ENCODE assay signal across 19 cellular contexts in the genomic region with DNA sequence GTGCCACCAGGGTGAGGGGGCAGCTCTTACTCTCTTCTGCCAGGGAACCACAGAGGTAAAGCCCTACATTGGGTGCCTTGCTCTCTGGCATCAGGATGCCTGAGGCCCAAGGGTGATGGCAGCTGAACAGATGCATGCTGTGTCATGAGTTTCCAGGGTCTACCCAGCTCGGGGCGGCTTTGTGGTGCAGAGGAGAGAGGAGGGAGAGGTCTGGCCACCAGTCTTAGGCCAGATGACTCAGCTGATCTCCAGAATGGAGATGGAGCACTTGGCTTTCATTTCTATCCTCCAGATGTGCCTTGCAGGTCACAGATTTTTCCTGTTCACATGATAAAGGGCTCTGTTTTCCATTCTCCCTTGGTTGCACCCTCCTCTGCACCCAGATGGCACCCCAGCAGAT. TPM values are rescaled to one million over a fixed set of nuclear protein-coding genes. Genes with fewer than 3 reads are reported as not detected.
DNase-seq lines count a peak whose midpoint lies in the region; ATAC-seq, FAIRE-seq and TF ChIP-seq lines count a peak whose summit lies in the region.
"Had no signal": no experiment of that assay in that cellular context is flagged by ENCODE, and none has a peak within 500 bp of the region (broad histone marks: within the 10 kb centered on the region; RNA-seq: fewer than 3 reads in every experiment).

No MANE protein-coding gene starts in this region.

- no peak overlapping the region for H3K9ac ChIP-seq in SK-N-SH
- no peak overlapping the region for H3K9ac ChIP-seq in adipocyte (ENCODE audit: low read length)
- H3K9ac ChIP-seq in Karpas-422 (ENCODE audit: low read length) = no peak overlapping the region

- H3K4me1 ChIP-seq in SK-N-SH (ENCODE audit: control insufficient read depth in 1 of 2, insufficient read depth in 2 of 2, low read depth in 1 of 2, low read length in 1 of 2) = peaks cover 0 to 4% of the 10 kb centered on the region in 2 experiments; a peak in 1 of 4 replicates
- H3K4me1 ChIP-seq in adipocyte (ENCODE audit: control insufficient read depth, insufficient read depth, low read length) = no peaks in the 10 kb centered on the region
- no peaks in the 10 kb centered on the region for H3K4me1 ChIP-seq in stomach
- H3K4me1 ChIP-seq in Karpas-422 (ENCODE audit: low read length) = peaks cover 7% of the 10 kb centered on the region

- H4K20me1 ChIP-seq in SK-N-SH (ENCODE audit: insufficient read depth) = no peaks in the 10 kb centered on the region
- H4K20me1 ChIP-seq in Karpas-422 (ENCODE audit: insufficient read depth, low read depth, low read length) = no peaks in the 10 kb centered on the region

- H3K9me2 ChIP-seq in SK-N-SH (no peaks in the 10 kb centered on the region), Karpas-422 (replicated peaks; ENCODE audit: insufficient read depth, low read length) (no peaks in the 10 kb centered on the region)

- CTCF ChIA-PET in SK-N-SH (lab: Yijun Ruan, JAX) = interaction anchor here (0.8 to 1.1 kb wide), 3 partner anchors 9 to 33 kb away, joined by 3 to 4 read pairs (median 4); no protein-coding TSS in a partner anchor

- H3K9me3 ChIP-seq in SK-N-SH = no peaks in the 10 kb centered on the region
- H3K9me3 ChIP-seq in adipocyte (ENCODE audit: control insufficient read depth, low read length) = no peaks in the 10 kb centered on the region
- no peaks in the 10 kb centered on the region for H3K9me3 ChIP-seq in stomach
- H3K9me3 ChIP-seq in Karpas-422 (ENCODE audit: low read length) = no peaks in the 10 kb centered on the region

- TF ChIP-seq EP300 in SK-N-SH (IDR thresholded peaks at IDR 0.05; ENCODE audit: borderline replicate concordance in 1 of 2, low read depth in 1 of 2, low read length in 1 of 2) (no peak), stomach (IDR thresholded peaks at IDR 0.05) (no peak)

- H3K79me2 ChIP-seq in SK-N-SH (ENCODE audit: insufficient read depth) = no peaks in the 10 kb centered on the region
- H3K79me2 ChIP-seq in Karpas-422 (ENCODE audit: low read length) = no peaks in the 10 kb centered on the region

- H3K27ac ChIP-seq in SK-N-SH (ENCODE audit: low read depth in 2 of 2, low read length in 1 of 2) (no peak overlapping the region), stomach (no peak overlapping the region), Karpas-422 (ENCODE audit: low read length) (no peak overlapping the region)
- H3K27ac ChIP-seq: 22Rv1, PC-9 had no signal

- ATAC-seq in SK-N-SH treated with all-trans-retinoic acid at 6 μM for 48 hours = no peak

- no peak for DNase-seq in SK-N-SH
- no peak for DNase-seq in HTR-8/SVneo (ENCODE audit: insufficient read length, low spot score)
- peak; percentile 7 for DNase-seq in adipocyte (ENCODE audit: low read depth)
- DNase-seq in stomach = peak; percentile 19
- DNase-seq in stimulated activated CD4-positive, alpha-beta T cell treated with anti-CD3 and anti-CD28 coated beads, Interleukin-4, amount 100 ng/mL, for 4 hours = no peak
- no peak for DNase-seq in NCI-H1417 (lab: John Stamatoyannopoulos, UW)
- no peak for DNase-seq in Karpas-422
- DNase-seq: CD8-positive, alpha-beta memory T cell; H9; IMR-90; NCI-H1436 treated with DMSO at 0.1 percent for 48 hours; NCI-H2081 treated with DMSO at 0.1 percent for 48 hours; NCI-H2227 treated with DMSO at 0.1 percent for 48 hours; NCI-H69; PC-9; Right ventricle myocardium superior; T-helper 2 cell had no signal

- intact Hi-C loops in stomach (cut with DNase I; ENCODE audit: low total_unique reads) = no loop called here

- H2AFZ ChIP-seq in SK-N-SH (ENCODE audit: low read depth) (no peak overlapping the region), Karpas-422 (ENCODE audit: low read length) (no peak overlapping the region)
- H2AFZ ChIP-seq: PC-9 had no signal

- no peak overlapping the region for H3K4me2 ChIP-seq in SK-N-SH
- no peak overlapping the region for H3K4me2 ChIP-seq in Karpas-422 (ENCODE audit: low read depth, low read length, poor library complexity, severe bottlenecking)
- H3K4me2 ChIP-seq: PC-9 had no signal

- H3K4me3 ChIP-seq in SK-N-SH (ENCODE audit: low read depth in 2 of 2, low read length in 1 of 2) (no peak overlapping the region), adipocyte (ENCODE audit: low read length) (no peak overlapping the region), stomach (no peak overlapping the region), Karpas-422 (ENCODE audit: low read length) (no peak overlapping the region)
- H3K4me3 ChIP-seq: PC-9 had no signal

- no peaks in the 10 kb centered on the region for H3K27me3 ChIP-seq in SK-N-SH (ENCODE audit: insufficient read depth)
- H3K27me3 ChIP-seq in adipocyte (replicated peaks; ENCODE audit: control insufficient read depth, insufficient read depth, low read length) = peaks cover 5% of the 10 kb centered on the region
- H3K27me3 ChIP-seq in stomach = peaks cover 0 to 2% (median 0%) of the 10 kb centered on the region in 3 donors
- no peaks in the 10 kb centered on the region for H3K27me3 ChIP-seq in Karpas-422 (ENCODE audit: low read length)

- H3K36me3 ChIP-seq in SK-N-SH (replicated peaks in 1 of 2; ENCODE audit: control insufficient read depth in 1 of 2, insufficient read depth in 2 of 2, low read length in 1 of 2) (no peaks in the 10 kb centered on the region), adipocyte (ENCODE audit: control insufficient read depth, insufficient read depth, low read length, severe bottlenecking) (no peaks in the 10 kb centered on the region), stomach (no peaks in the 10 kb centered on the region), Karpas-422 (ENCODE audit: insufficient read depth, low read length) (no peaks in the 10 kb centered on the region)

- no peaks in the 10 kb centered on the region for H3F3A ChIP-seq in SK-N-SH (replicated peaks; ENCODE audit: insufficient read depth)

- TF ChIP-seq RAD21 in SK-N-SH (IDR thresholded peaks at IDR 0.05; ENCODE audit: low read length) = no peak

- 60% methylated on average over 2 of the region's 2 CpGs for WGBS in SK-N-SH (ENCODE audit: low lambda C conversion rate)
- WGBS in stomach, 5 donors = 38 to 82% (median 54%) methylated on average over 2 of the region's 2 CpGs; no CpG with 5 or more reads in 1 of the 5 donors

- no peak for TF ChIP-seq POLR2A in stomach (IDR thresholded peaks at IDR 0.05)

- FAIRE-seq in HTR-8/SVneo (lab: Jason Lieb, UNC) = peak; percentile 82

- no peak for TF ChIP-seq CTCF in SK-N-SH (IDR thresholded peaks at IDR 0.05)
- no peak for TF ChIP-seq CTCF in stomach (IDR thresholded peaks at IDR 0.05)

- POLR2A ChIA-PET in SK-N-SH (lab: Yijun Ruan, JAX) = interaction anchor here (2.1 kb wide), 1 partner anchor 24 kb away, joined by 8 read pairs; the partner anchor contains the start of gene USP22

TF ChIP-seq in SK-N-SH, 30 proteins besides CTCF, POLR2A, EP300 and RAD21:
- TF ChIP-seq TEAD4 (IDR thresholded peaks at IDR 0.05; ENCODE audit: borderline replicate concordance, insufficient read depth) = no peak
- TF ChIP-seq RFX5 (IDR thresholded peaks at IDR 0.05; ENCODE audit: low read length) = 0 out of 2 replicates have a peak, but pooled peaks have one; percentile 36

TF ChIP-seq in SK-N-SH treated with all-trans-retinoic acid at 6 μM for 48 hours, 23 proteins besides CTCF, POLR2A, EP300 and RAD21 (continues in another document):
- TF ChIP-seq SNAI2 (CRISPR knock-in tag; IDR thresholded peaks at IDR 0.05) = no peak
- TF ChIP-seq TOX (CRISPR knock-in tag; IDR thresholded peaks at IDR 0.05; ENCODE audit: borderline replicate concordance) = no peak
- no peak for TF ChIP-seq CSDC2 (CRISPR knock-in tag; IDR thresholded peaks at IDR 0.05)
- no peak for TF ChIP-seq CREB5 (CRISPR knock-in tag; IDR thresholded peaks at IDR 0.05; ENCODE audit: low read depth)
- no peak for TF ChIP-seq TCF4 (CRISPR knock-in tag; IDR thresholded peaks at IDR 0.05; ENCODE audit: borderline replicate concordance)
- no peak for TF ChIP-seq ZNF8 (CRISPR knock-in tag; IDR thresholded peaks at IDR 0.05)
- TF ChIP-seq, protein P1, sequence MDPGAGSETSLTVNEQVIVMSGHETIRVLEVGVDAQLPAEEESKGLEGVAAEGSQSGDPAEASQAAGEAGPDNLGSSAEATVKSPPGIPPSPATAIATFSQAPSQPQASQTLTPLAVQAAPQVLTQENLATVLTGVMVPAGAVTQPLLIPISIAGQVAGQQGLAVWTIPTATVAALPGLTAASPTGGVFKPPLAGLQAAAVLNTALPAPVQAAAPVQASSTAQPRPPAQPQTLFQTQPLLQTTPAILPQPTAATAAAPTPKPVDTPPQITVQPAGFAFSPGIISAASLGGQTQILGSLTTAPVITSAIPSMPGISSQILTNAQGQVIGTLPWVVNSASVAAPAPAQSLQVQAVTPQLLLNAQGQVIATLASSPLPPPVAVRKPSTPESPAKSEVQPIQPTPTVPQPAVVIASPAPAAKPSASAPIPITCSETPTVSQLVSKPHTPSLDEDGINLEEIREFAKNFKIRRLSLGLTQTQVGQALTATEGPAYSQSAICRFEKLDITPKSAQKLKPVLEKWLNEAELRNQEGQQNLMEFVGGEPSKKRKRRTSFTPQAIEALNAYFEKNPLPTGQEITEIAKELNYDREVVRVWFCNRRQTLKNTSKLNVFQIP (CRISPR knock-in tag; IDR thresholded peaks at IDR 0.05; ENCODE audit: borderline replicate concordance, low read depth) = no peak

RNA-seq across cellular contexts. Expression of gene USP22, which starts 23.6 kb away (rescaled TPM):
- 142 and 172 TPM in 2 replicates for polyA plus RNA-seq in SK-N-SH (2012; rRNA removed)
- 114 and 137 TPM in 2 replicates for polyA plus RNA-seq in SK-N-SH (2012; cell fraction: cytosol; rRNA removed)
- 193 and 215 TPM in 2 replicates for polyA plus RNA-seq in SK-N-SH (2012; cell fraction: nucleus; rRNA removed)
- total RNA-seq in stomach = 100 to 1,000 TPM; 161 to 394 (median 184) TPM
- polyA plus RNA-seq in stomach = 10 to 100 TPM; 28.1 to 38.0 (median 33.5) TPM
- 133 and 149 TPM in 2 replicates for total RNA-seq in Karpas-422 (2014; rRNA removed; shearing (Covaris generic); ENCODE audit: low replicate concordance)

Comparison
In these comparisons a context has a peak if more than half of its experiments do, and no peak if none do; other contexts are left out.
1. DNase-seq: peak in adipocyte (single experiment) and stomach (single experiment); none in SK-N-SH (single experiment), HTR-8/SVneo (single experiment), stimulated activated CD4-positive, alpha-beta T cell treated with anti-CD3 and anti-CD28 coated beads, Interleukin-4, amount 100 ng/mL, for 4 hours (0 of 2), NCI-H1417 (0 of 3) and Karpas-422 (single experiment).